Comparison of ENCODE assay signal across 8 cellular contexts in the genomic region with DNA sequence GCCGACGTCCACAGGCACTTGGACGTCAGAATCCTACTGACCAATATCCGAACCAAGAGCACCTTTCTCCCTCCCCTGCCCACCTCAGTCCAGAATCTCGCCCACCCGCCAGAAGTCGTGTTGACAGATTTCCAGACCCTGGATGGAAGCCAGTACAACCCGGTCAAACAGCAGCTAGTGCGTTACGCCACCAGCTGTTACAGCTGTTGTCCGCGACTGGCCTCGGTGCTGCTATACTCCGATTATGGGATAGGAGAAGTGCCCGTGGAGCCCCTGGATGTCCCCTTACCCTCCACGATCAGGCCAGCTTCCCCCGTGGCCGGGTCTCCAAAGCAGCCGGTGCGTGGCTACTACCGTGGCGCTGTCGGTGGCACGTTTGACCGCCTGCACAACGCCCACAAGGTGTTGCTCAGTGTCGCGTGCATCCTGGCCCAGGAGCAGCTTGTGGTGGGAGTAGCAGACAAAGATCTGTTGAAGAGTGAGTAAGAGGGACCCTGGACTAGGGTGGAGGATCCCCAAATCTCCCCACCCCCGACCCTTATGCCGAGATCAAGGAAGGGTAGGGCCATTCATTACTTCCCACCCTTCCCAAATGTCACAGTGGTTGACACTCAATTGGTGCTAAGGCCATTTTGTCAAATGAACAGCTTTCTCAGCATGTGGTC. TPM values are rescaled to one million over a fixed set of nuclear protein-coding genes. Genes with fewer than 3 reads are reported as not detected.
DNase-seq lines count a peak whose midpoint lies in the region; ATAC-seq and TF ChIP-seq lines count a peak whose summit lies in the region.

No MANE protein-coding gene starts in this region.

- peaks cover 6% of the 10 kb centered on the region; the same call in 1 of the 2 replicates for H3K36me3 ChIP-seq in GM23248 (ENCODE audit: low read depth)
- peaks cover 52% of the 10 kb centered on the region for H3K36me3 ChIP-seq in SJSA1
- H3K36me3 ChIP-seq in gastrocnemius medialis, result peaks cover 0 to 20% of the 10 kb centered on the region in 2 donors

- in situ Hi-C loops in GM23248 (cut with MboI) (no loop called here), gastrocnemius medialis (cut with MboI; ENCODE audit: low sequenced_read_pairs in 4 of 4) (no loop called here)

- peak overlapping the region; percentile 93 for H3K9ac ChIP-seq in GM23248

- no peak for ATAC-seq in gastrocnemius medialis
- no peak for ATAC-seq in GM21367 (IDR thresholded peaks at IDR 0.05; ENCODE audit: unreplicated experiment)

- H3F3A ChIP-seq in GM23248 (ENCODE audit: insufficient read depth), result peaks cover 12% of the 10 kb centered on the region; the same call in 1 of the 2 replicates

- H3K27me3 ChIP-seq in GM23248 (replicated peaks; ENCODE audit: insufficient read depth), result no peaks in the 10 kb centered on the region
- H3K27me3 ChIP-seq in SJSA1 (replicated peaks), result no peaks in the 10 kb centered on the region
- no peaks in the 10 kb centered on the region for H3K27me3 ChIP-seq in gastrocnemius medialis

- 48 to 49% methylated on average over 27 to 28 of the region's 30 CpGs for WGBS in GM23248 (ENCODE audit: low coverage in 1 of 2, low lambda C conversion rate in 2 of 2, missing lambda C conversion rate in 2 of 2), 2 experiments

- H2AFZ ChIP-seq in GM23248, result 0 out of 2 replicates have a peak overlapping the region, but pooled peaks have one; percentile 92

- no peaks in the 10 kb centered on the region for H3K9me2 ChIP-seq in GM23248 (ENCODE audit: insufficient read depth)

- H3K4me3 ChIP-seq in GM23248 (peak overlapping the region; percentile 92), SJSA1 (peak overlapping the region; percentile 59), fibroblast of the aortic adventitia (ENCODE audit: low read depth, low read length) (peak overlapping the region; percentile 97), gastrocnemius medialis (peak overlapping the region; percentile 83 to 99 (median 94))

- peak overlapping the region; percentile 86 for H3K27ac ChIP-seq in GM23248
- H3K27ac ChIP-seq in SJSA1, result peak overlapping the region; percentile 48
- H3K27ac ChIP-seq in gastrocnemius medialis, result peak overlapping the region; percentile 88 to 89 (median 88)

- TF ChIP-seq CTCF in fibroblast of the aortic adventitia (IDR thresholded peaks at IDR 0.05; ENCODE audit: insufficient read depth, low read length), result no peak
- no peak for TF ChIP-seq CTCF in gastrocnemius medialis (IDR thresholded peaks at IDR 0.05 in 4 of 5, conservative IDR thresholded peaks at IDR 0.05 in 1 of 5)

- no peaks in the 10 kb centered on the region for H3K9me3 ChIP-seq in GM23248 (ENCODE audit: low read depth)
- no peaks in the 10 kb centered on the region for H3K9me3 ChIP-seq in SJSA1 (replicated peaks)
- H3K9me3 ChIP-seq in gastrocnemius medialis, result no peaks in the 10 kb centered on the region

- H4K20me1 ChIP-seq in GM23248 (ENCODE audit: insufficient read depth), result no peaks in the 10 kb centered on the region

- no peak for TF ChIP-seq POLR2A in gastrocnemius medialis (IDR thresholded peaks at IDR 0.05)

- H3K79me2 ChIP-seq in GM23248 (ENCODE audit: insufficient read depth), result peaks cover 45% of the 10 kb centered on the region

- DNase-seq in GM23248 (no peak), SJSA1 (ENCODE audit: low read depth in 1 of 2, low spot score in 2 of 2) (no peak), fibroblast of the aortic adventitia (ENCODE audit: low read depth) (peak; percentile 25), gastrocnemius medialis (no peak), SK-N-DZ (ENCODE audit: low spot score) (no peak), activated gamma-delta T cell (lab: John Stamatoyannopoulos, UW) (no peak)
- DNase-seq in activated CD4-positive, CD25-positive, alpha-beta regulatory T cell treated with anti-CD3 and anti-CD28 coated beads, Interleukin-2, amount 50 U/mL, for 72 hours, result no peak

- H3K4me1 ChIP-seq in GM23248 (ENCODE audit: insufficient read depth) (peaks cover 20% of the 10 kb centered on the region), SJSA1 (replicated peaks) (peaks cover 34% of the 10 kb centered on the region), gastrocnemius medialis (peaks cover 32 to 35% of the 10 kb centered on the region in 2 donors)

- intact Hi-C loops in gastrocnemius medialis (cut with DNase I; ENCODE audit: low total_unique reads), result no loop called here

- peak overlapping the region; percentile 91 for H3K4me2 ChIP-seq in GM23248 (ENCODE audit: unreplicated experiment)

RNA-seq across cellular contexts. Expression of a gene that starts 1.0 kb away (rescaled TPM):
- 19.2 and 22.7 TPM in 2 replicates for total RNA-seq in GM23248 (2014; rRNA removed; shearing (Covaris generic))
- 50.1 and 56.9 TPM in 2 replicates for polyA plus RNA-seq in GM23248 (2016; fragmentation: Nextera tagmentation; extraction: Ambion mirVana)
- total RNA-seq in SJSA1 (2014; rRNA removed; shearing (Covaris generic)), result 10.2 and 15.4 TPM in 2 replicates
- total RNA-seq in fibroblast of the aortic adventitia (ENCODE audit: low replicate concordance) (11.0 and 19.1 TPM in 2 replicates), gastrocnemius medialis (10 to 100 TPM; 22.4 to 39.9 (median 27.5) TPM)
- 33.3 and 40.2 TPM in 2 replicates for polyA plus RNA-seq in SK-N-DZ (2014; cell fraction: cytosol; rRNA removed)
- polyA plus RNA-seq in SK-N-DZ (2014; cell fraction: nucleus; rRNA removed), result 89.3 TPM in 2 replicates

RNA-seq across cellular contexts. Expression of a gene that starts 3.9 kb away (rescaled TPM):
- 29.3 and 30.8 TPM in 2 replicates for total RNA-seq in GM23248 (2014; rRNA removed; shearing (Covaris generic))
- polyA plus RNA-seq in GM23248 (2016; fragmentation: Nextera tagmentation; extraction: Ambion mirVana), result 37.0 and 39.3 TPM in 2 replicates
- 20.1 and 35.0 TPM in 2 replicates for total RNA-seq in SJSA1 (2014; rRNA removed; shearing (Covaris generic))
- 10.5 and 41.8 TPM in 2 replicates for total RNA-seq in fibroblast of the aortic adventitia (ENCODE audit: low replicate concordance)
- total RNA-seq in gastrocnemius medialis, result 10 to 100 TPM; 49.7 to 81.9 (median 53.8) TPM
- polyA plus RNA-seq in SK-N-DZ (2014; cell fraction: cytosol; rRNA removed), result 26.7 and 32.4 TPM in 2 replicates
- 75.7 and 102 TPM in 2 replicates for polyA plus RNA-seq in SK-N-DZ (2014; cell fraction: nucleus; rRNA removed)

RNA-seq across cellular contexts. Expression of a gene that starts 10.3 kb away (rescaled TPM):
- total RNA-seq in GM23248 (2014; rRNA removed; shearing (Covaris generic)), result 0.76 and 2.3 TPM in 2 replicates
- polyA plus RNA-seq in GM23248 (2016; fragmentation: Nextera tagmentation; extraction: Ambion mirVana), result 2.6 and 3.0 TPM in 2 replicates
- 0.13 and 1.5 TPM in 2 replicates for total RNA-seq in SJSA1 (2014; rRNA removed; shearing (Covaris generic))
- 0.99 and 4.7 TPM in 2 replicates for total RNA-seq in fibroblast of the aortic adventitia (ENCODE audit: low replicate concordance)
- under 1 TPM in 3 of 4 donors, not detected in 1; 0.33 to 0.66 (median 0.47) TPM for total RNA-seq in gastrocnemius medialis
- polyA plus RNA-seq in SK-N-DZ (2014; cell fraction: cytosol; rRNA removed), result 0.33 and 1.2 TPM in 2 replicates
- polyA plus RNA-seq in SK-N-DZ (2014; cell fraction: nucleus; rRNA removed), result 0.76 and 1.3 TPM in 2 replicates

RNA-seq across cellular contexts. Expression of a gene that starts 14.6 kb away (rescaled TPM):
- total RNA-seq in GM23248 (2014; rRNA removed; shearing (Covaris generic)), result 8.2 and 8.9 TPM in 2 replicates
- 11.1 and 12.0 TPM in 2 replicates for polyA plus RNA-seq in GM23248 (2016; fragmentation: Nextera tagmentation; extraction: Ambion mirVana)
- total RNA-seq in SJSA1 (2014; rRNA removed; shearing (Covaris generic)), result 18.4 and 22.3 TPM in 2 replicates
- 0.49 and 18.3 TPM in 2 replicates for total RNA-seq in fibroblast of the aortic adventitia (ENCODE audit: low replicate concordance)
- total RNA-seq in gastrocnemius medialis, result 1 to 10 TPM in 2 of 4 donors, under 1 TPM in 2; 0.46 to 2.7 (median 1.4) TPM
- 49.3 and 53.6 TPM in 2 replicates for polyA plus RNA-seq in SK-N-DZ (2014; cell fraction: cytosol; rRNA removed)
- polyA plus RNA-seq in SK-N-DZ (2014; cell fraction: nucleus; rRNA removed), result 83.5 and 85.1 TPM in 2 replicates

RNA-seq across cellular contexts. Expression of a gene that starts 26.9 kb away (rescaled TPM):
- 68.1 and 83.1 TPM in 2 replicates for total RNA-seq in GM23248 (2014; rRNA removed; shearing (Covaris generic))
- polyA plus RNA-seq in GM23248 (2016; fragmentation: Nextera tagmentation; extraction: Ambion mirVana), result 36.8 and 39.4 TPM in 2 replicates
- total RNA-seq in SJSA1 (2014; rRNA removed; shearing (Covaris generic)), result 16.2 and 26.8 TPM in 2 replicates
- total RNA-seq in fibroblast of the aortic adventitia (ENCODE audit: low replicate concordance), result 28.9 and 41.8 TPM in 2 replicates
- total RNA-seq in gastrocnemius medialis, result 10 to 100 TPM; 16.4 to 30.1 (median 24.1) TPM
- polyA plus RNA-seq in SK-N-DZ (2014; cell fraction: cytosol; rRNA removed), result 44.3 and 63.8 TPM in 2 replicates
- polyA plus RNA-seq in SK-N-DZ (2014; cell fraction: nucleus; rRNA removed), result 96.3 and 104 TPM in 2 replicates
